Comparison of ENCODE assay signal across 9 cellular contexts in the genomic region with DNA sequence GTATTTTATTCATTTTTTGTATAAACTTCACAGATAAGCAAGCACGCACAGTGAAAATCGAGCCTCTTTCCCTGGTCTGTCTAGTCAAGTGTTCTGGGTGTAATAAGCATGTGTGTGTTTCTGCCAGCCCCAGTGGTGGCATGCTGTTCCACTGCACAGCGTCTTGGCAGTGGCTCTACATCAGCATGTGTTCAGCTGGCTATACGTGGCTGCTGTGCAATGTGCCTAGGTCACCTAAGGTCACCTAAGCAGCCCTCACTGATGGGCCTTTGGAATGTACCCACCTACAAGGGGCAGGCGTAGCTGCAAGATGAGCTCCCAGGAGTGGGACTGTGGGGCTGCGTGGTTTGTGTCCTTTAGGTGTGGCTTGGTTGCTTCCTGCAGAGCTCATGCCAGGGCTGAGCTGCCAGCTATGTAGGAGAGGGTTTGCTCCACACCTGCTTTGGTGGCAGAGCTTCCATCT. TPM values are rescaled to one million over a fixed set of nuclear protein-coding genes. Genes with fewer than 3 reads are reported as not detected.
DNase-seq lines count a peak whose midpoint lies in the region; ATAC-seq, FAIRE-seq and TF ChIP-seq lines count a peak whose summit lies in the region.
"Had no signal": no experiment of that assay in that cellular context is flagged by ENCODE, and none has a peak within 500 bp of the region (broad histone marks: within the 10 kb centered on the region; RNA-seq: fewer than 3 reads in every experiment).

No MANE protein-coding gene starts in this region.

- no peaks in the 10 kb centered on the region for H3K27me3 ChIP-seq in IMR-90 (ENCODE audit: control insufficient read depth, insufficient read depth, low read length)
- H3K27me3 ChIP-seq in keratinocyte (ENCODE audit: control insufficient read depth, extremely low read depth, insufficient read depth, low read length) = no peaks in the 10 kb centered on the region
- no peaks in the 10 kb centered on the region for H3K27me3 ChIP-seq in small intestine (ENCODE audit: control insufficient read depth in 2 of 2, insufficient read depth in 2 of 2, low read length in 2 of 2)

- H2BK5ac ChIP-seq in IMR-90 (ENCODE audit: low read depth, low read length, poor library complexity, severe bottlenecking) = no peak overlapping the region

- peaks cover 17 to 92% of the 10 kb centered on the region in 2 experiments for H3K79me1 ChIP-seq in IMR-90 (ENCODE audit: low read depth in 1 of 2, low read length in 2 of 2)

- peak overlapping the region; percentile 10 for H3K23ac ChIP-seq in IMR-90 (ENCODE audit: low read depth, low read length)

- no peak overlapping the region for H4K8ac ChIP-seq in IMR-90 (ENCODE audit: low read depth in 2 of 2, low read length in 2 of 2)

- no peak overlapping the region for H2AK9ac ChIP-seq in IMR-90 (replicated peaks; ENCODE audit: low read depth, low read length, poor library complexity)

- in situ Hi-C loops in IMR-90 (cut with MboI; ENCODE audit: low sequenced_read_pairs) = loop anchor here (10.0 kb wide), 1 partner anchor 55 kb away; no protein-coding TSS in a partner anchor

- no peak overlapping the region for H4K5ac ChIP-seq in IMR-90 (ENCODE audit: low read depth, low read length)

- peaks cover 85% of the 10 kb centered on the region for H4K20me1 ChIP-seq in IMR-90 (ENCODE audit: insufficient read depth, low read length)
- peaks cover 3% of the 10 kb centered on the region for H4K20me1 ChIP-seq in keratinocyte (ENCODE audit: control insufficient read depth, extremely low read depth, insufficient read depth, low read length)

- no peak overlapping the region for H2BK120ac ChIP-seq in IMR-90 (ENCODE audit: low read depth, low read length)

- H3K4me3 ChIP-seq in IMR-90 (ENCODE audit: insufficient read depth, low read depth, low read length) (no peak overlapping the region), keratinocyte (ENCODE audit: control insufficient read depth in 2 of 3, extremely low read depth in 1 of 3, insufficient read depth in 2 of 3, low read depth in 1 of 3, low read length in 3 of 3) (no peak overlapping the region), small intestine (ENCODE audit: low read depth in 1 of 2, low read length in 2 of 2) (no peak overlapping the region)

- TF ChIP-seq POLR2A in IMR-90 (IDR thresholded peaks at IDR 0.05; ENCODE audit: low read depth, low read length) = no peak

- H3K4ac ChIP-seq in IMR-90 (ENCODE audit: low read depth, low read length) = peak overlapping the region; percentile 40; the same call in 1 of the 2 replicates

- H3K36me3 Mint-ChIP-seq in T-helper 17 cell (ENCODE audit: low read depth) = peaks cover 5% of the 10 kb centered on the region

- TF ChIP-seq CTCF in IMR-90 (conservative IDR thresholded peaks at IDR 0.05; ENCODE audit: low read depth, low read length) = no peak
- no peak for TF ChIP-seq CTCF in keratinocyte (optimal IDR thresholded peaks at IDR 0.05 in 1 of 3, IDR thresholded peaks at IDR 0.05 in 1 of 3, conservative IDR thresholded peaks at IDR 0.05 in 1 of 3; ENCODE audit: extremely low read depth in 1 of 3, insufficient read depth in 2 of 3, low read length in 3 of 3)

- FAIRE-seq in keratinocyte (lab: Jason Lieb, UNC) (no peak), small intestine (lab: Jason Lieb, UNC) (no peak)

- POLR2A ChIA-PET in IMR-90 (lab: Charles Lee; ENCODE audit: unreplicated experiment) = no interaction called here

- TF ChIP-seq RAD21 in IMR-90 (IDR thresholded peaks at IDR 0.05; ENCODE audit: low read length) = no peak

- H3K4me1 ChIP-seq in IMR-90 (ENCODE audit: control insufficient read depth, insufficient read depth, low read length) (peaks cover 33% of the 10 kb centered on the region), keratinocyte (ENCODE audit: control insufficient read depth, extremely low read depth, insufficient read depth, low read length) (peaks cover 52% of the 10 kb centered on the region), small intestine (ENCODE audit: control insufficient read depth in 2 of 2, insufficient read depth in 1 of 2, low read depth in 1 of 2, low read length in 1 of 2) (peaks cover 13 to 24% of the 10 kb centered on the region in 2 donors)

- H3K4me1 Mint-ChIP-seq in T-helper 17 cell = peaks cover 54% of the 10 kb centered on the region

- no TSS peak for BruUV-seq in IMR-90 (replicated peaks; lab: Mats Ljungman, UMichigan)

- H3K56ac ChIP-seq in IMR-90 (ENCODE audit: extremely low read depth, insufficient read depth, low read length) = no peak overlapping the region

- intact Hi-C loops in IMR-90 (cut with micrococcal nuclease) = loop anchor here (10.0 kb wide), 1 partner anchor 555 kb away; no protein-coding TSS in a partner anchor

- no peak overlapping the region for H3K27ac ChIP-seq in IMR-90 (ENCODE audit: insufficient read depth, low read length)
- no peak overlapping the region for H3K27ac ChIP-seq in keratinocyte (ENCODE audit: control insufficient read depth, insufficient read depth, low read length)
- H3K27ac ChIP-seq in small intestine (ENCODE audit: low read depth in 1 of 2, low read length in 1 of 2) = peak overlapping the region in 1 of 2 donors; percentile 47
- H3K27ac ChIP-seq: parathyroid adenoma had no signal

- H3K9me3 ChIP-seq in IMR-90 (ENCODE audit: control insufficient read depth, insufficient read depth, low read length) (no peaks in the 10 kb centered on the region), T-helper 17 cell (ENCODE audit: control insufficient read depth, low read length, poor library complexity, severe bottlenecking) (no peaks in the 10 kb centered on the region), keratinocyte (ENCODE audit: control insufficient read depth, low read depth, low read length) (no peaks in the 10 kb centered on the region), small intestine (ENCODE audit: control insufficient read depth, low read depth) (no peaks in the 10 kb centered on the region)

- H3K36me3 ChIP-seq in IMR-90 (ENCODE audit: control insufficient read depth, insufficient read depth, low read length) = peaks cover 27% of the 10 kb centered on the region
- peaks cover 2 to 17% of the 10 kb centered on the region in 2 experiments for H3K36me3 ChIP-seq in keratinocyte (ENCODE audit: control insufficient read depth in 2 of 2, extremely low read depth in 1 of 2, insufficient read depth in 2 of 2, low read length in 2 of 2)
- no peaks in the 10 kb centered on the region for H3K36me3 ChIP-seq in small intestine (ENCODE audit: control insufficient read depth in 2 of 2, insufficient read depth in 2 of 2, low read length in 2 of 2)

- H3K4me2 ChIP-seq in IMR-90 (ENCODE audit: low read depth, low read length) (peak overlapping the region; percentile 33; the same call in 1 of the 2 replicates), keratinocyte (ENCODE audit: control insufficient read depth, extremely low read depth, insufficient read depth, low read depth, low read length) (peak overlapping the region; percentile 16)

- H3K27ac Mint-ChIP-seq in T-helper 17 cell = peak overlapping the region; percentile 39

- 0 out of 2 replicates have a peak overlapping the region, but pooled peaks have one; percentile 4 for H3K14ac ChIP-seq in IMR-90 (replicated peaks; ENCODE audit: low read depth, low read length)

- H4K91ac ChIP-seq in IMR-90 (ENCODE audit: insufficient read depth, low read depth, low read length) = no peak overlapping the region; the same call in 1 of the 2 replicates

- 100% methylated on average over 1 of the region's 6 CpGs; no CpG with 5 or more reads in 1 of the 2 experiments for WGBS in IMR-90 (ENCODE audit: extremely low coverage in 2 of 2, insufficient read length in 1 of 2), 2 experiments
- 24 to 56% (median 28%) methylated on average over 6 of the region's 6 CpGs for WGBS in small intestine, 3 donors

- H3K9me1 ChIP-seq in IMR-90 (ENCODE audit: insufficient read depth, low read length) (peaks cover 57% of the 10 kb centered on the region), keratinocyte (ENCODE audit: control insufficient read depth, extremely low read depth, insufficient read depth, low read length) (peaks cover 14% of the 10 kb centered on the region)

- no peak overlapping the region for H2AFZ ChIP-seq in IMR-90 (replicated peaks; ENCODE audit: low read length, poor library complexity)
- no peak overlapping the region for H2AFZ ChIP-seq in keratinocyte (ENCODE audit: control insufficient read depth, low read length)
- H2AFZ ChIP-seq: parathyroid adenoma had no signal

- H3K79me2 ChIP-seq in keratinocyte (ENCODE audit: control insufficient read depth, insufficient read depth, low read length) = peaks cover 67% of the 10 kb centered on the region

- DNase-seq in IMR-90 (no peak), T-helper 17 cell (no peak), keratinocyte (ENCODE audit: low read depth, low spot score) (no peak), small intestine (peak; percentile 46), RKO (ENCODE audit: low spot score) (no peak), medulla oblongata (ENCODE audit: extremely low spot score) (no peak), globus pallidus (ENCODE audit: low spot score) (no peak)

- H2BK20ac ChIP-seq in IMR-90 (ENCODE audit: low read depth, low read length) = no peak overlapping the region; the same call in 1 of the 2 replicates

- peak overlapping the region; percentile 54; the same call in 1 of the 2 replicates for H2AK5ac ChIP-seq in IMR-90 (ENCODE audit: low read depth, low read length)

- ATAC-seq in IMR-90 (ENCODE audit: low read depth) (no peak), T-helper 17 cell (peak; percentile 40), HG02981 (IDR thresholded peaks at IDR 0.05; ENCODE audit: unreplicated experiment) (no peak)

- H3K18ac ChIP-seq in IMR-90 (ENCODE audit: low read depth, low read length) = no peak overlapping the region

- dilution Hi-C loops in IMR-90 (cut with HindIII; ENCODE audit: low sequenced_read_pairs, unreplicated experiment) = no loop called here
- dilution Hi-C loops in keratinocyte (cut with MboI; ENCODE audit: extremely low pct_ligation_motif_present, low sequenced_read_pairs) = no loop called here

- H3K27me3 Mint-ChIP-seq in T-helper 17 cell = no peaks in the 10 kb centered on the region

- H2BK15ac ChIP-seq in IMR-90 (ENCODE audit: low read depth, low read length) = no peak overlapping the region

- H3K9ac ChIP-seq in IMR-90 (ENCODE audit: low read depth, low read length) = no peak overlapping the region
- no peak overlapping the region for H3K9ac ChIP-seq in keratinocyte (ENCODE audit: control insufficient read depth, extremely low read depth, insufficient read depth, low read length)
- H3K9ac ChIP-seq: parathyroid adenoma had no signal

- CTCF ChIA-PET in IMR-90 (lab: Yijun Ruan, JAX) = interaction anchor here (1.0 to 2.0 kb wide), 3 partner anchors 27 to 67 kb away, joined by 3 to 6 read pairs (median 3); no protein-coding TSS in a partner anchor

- H3K4me3 Mint-ChIP-seq in T-helper 17 cell = no peak overlapping the region

RNA-seq across cellular contexts. Expression of a gene that starts 4.9 kb away (rescaled TPM):
- total RNA-seq in IMR-90 (2012; rRNA removed) (21.5 and 22.5 TPM in 2 replicates), T-helper 17 cell (10 to 100 TPM; 17.2 to 34.1 TPM)
- polyA plus RNA-seq in IMR-90 (2012; rRNA removed) (20.5 and 20.9 TPM in 2 replicates), keratinocyte (4.7 to 7.1 TPM (median 7.1 TPM) in 3 replicates), small intestine (1 to 10 TPM; 2.4 to 8.1 (median 2.5) TPM)
- 12.3 and 13.9 TPM in 2 replicates for polyA plus RNA-seq in IMR-90 (2012; cell fraction: cytosol; rRNA removed)
- 52.7 and 53.0 TPM in 2 replicates for polyA plus RNA-seq in IMR-90 (2012; cell fraction: nucleus; rRNA removed; ENCODE audit: low replicate concordance)
- 1.2 TPM for polyA plus RNA-seq in keratinocyte (2011; ENCODE audit: low read depth)
- 3.3 TPM in 2 replicates for polyA plus RNA-seq in keratinocyte (2011; cell fraction: cytosol; rRNA removed)
- polyA plus RNA-seq in keratinocyte (2011; cell fraction: nucleus; rRNA removed) = 12.5 and 15.0 TPM in 2 replicates
- polyA plus RNA-seq in keratinocyte (2012; ENCODE audit: low replicate concordance) = 3.2 and 6.3 TPM in 2 replicates
- polyA minus RNA-seq in keratinocyte = 22.9 to 26.4 TPM (median 26.1 TPM) in 3 replicates
- 6.3 TPM for polyA minus RNA-seq in keratinocyte (2011; cell fraction: cytosol; rRNA and poly(A)+ RNA removed)
- polyA minus RNA-seq in keratinocyte (2011; cell fraction: nucleus; rRNA and poly(A)+ RNA removed) = 13.7 and 16.4 TPM in 2 replicates
